ENCODE assay signal across 8 cellular contexts in the genomic region with DNA sequence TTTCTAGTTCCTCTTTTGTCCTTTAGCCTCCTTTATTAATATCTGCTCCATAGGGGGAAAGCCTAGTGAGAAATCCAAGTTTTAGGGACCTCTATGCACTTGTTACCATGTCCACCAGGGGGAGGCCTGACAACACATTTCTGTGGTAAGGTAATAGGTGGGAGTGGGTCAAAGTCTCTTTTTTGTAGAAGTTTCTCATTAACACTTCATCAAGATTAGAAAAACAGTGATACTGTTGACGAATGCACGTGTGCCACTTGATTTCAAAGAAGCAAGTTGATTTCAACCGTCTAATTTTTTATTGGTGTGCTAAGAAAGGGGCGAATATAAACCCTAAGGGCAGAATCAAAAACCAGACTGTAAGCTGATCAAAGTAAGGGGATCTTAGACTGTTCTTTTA. TPM values are rescaled to one million over a fixed set of nuclear protein-coding genes. Genes with fewer than 3 reads are reported as not detected.
DNase-seq lines count a peak whose midpoint lies in the region; ATAC-seq, FAIRE-seq and TF ChIP-seq lines count a peak whose summit lies in the region.

No MANE protein-coding gene starts in this region.

- H3K4me3 ChIP-seq in A549 (no peak overlapping the region), lower leg skin (ENCODE audit: low read depth, poor library complexity, severe bottlenecking) (no peak overlapping the region)

- POLR2A ChIA-PET in A549 (lab: Yijun Ruan, JAX): interaction anchor here (1.0 kb wide), 1 partner anchor 87 kb away, joined by 3 read pairs; no protein-coding TSS in a partner anchor

- FAIRE-seq in A549 (lab: Jason Lieb, UNC) (peak; percentile 18), GM12892 (lab: Jason Lieb, UNC) (peak; percentile 21)

- TF ChIP-seq CTCF in A549 (IDR thresholded peaks at IDR 0.05) (peak; percentile 88), lower leg skin (IDR thresholded peaks at IDR 0.05) (no peak)

- DNase-seq in A549 (ENCODE audit: low read depth in 1 of 2, low spot score in 1 of 2) (peak; percentile 62 to 68), GM12892 (ENCODE audit: insufficient read length) (peak; percentile 25), NCI-H1694 treated with DMSO at 0.1 percent for 48 hours (lab: John Stamatoyannopoulos, UW) (peak; percentile 54), dermis microvascular lymphatic vessel endothelial cell (ENCODE audit: low read depth in 2 of 2) (peak; percentile 47 to 68), lower leg skin (ENCODE audit: low spot score in 2 of 2) (peak; percentile 27 to 85)
- DNase-seq in activated CD4-positive, alpha-beta T cell treated with anti-CD3 and anti-CD28 coated beads for 1 hour: peak; percentile 23
- DNase-seq in stimulated activated CD8-positive, alpha-beta memory T cell treated with anti-CD3 and anti-CD28 coated beads, Interleukin-4, amount 100 ng/mL, for 24 hours (ENCODE audit: low read depth): peak; percentile 38

- H3K9me3 ChIP-seq in A549: no peaks in the 10 kb centered on the region

- CTCF ChIA-PET in A549 (lab: Yijun Ruan, JAX): interaction anchor here (0.6 to 6.2 kb wide), 45 partner anchors 8 to 1750 kb away, joined by 3 to 71 read pairs (median 4); a partner anchor contains a TSS

- WGBS in A549 (ENCODE audit: missing lambda C conversion rate): 33% methylated on average over 4 of the region's 4 CpGs
- 9 to 10% methylated on average over 4 of the region's 4 CpGs for WGBS in lower leg skin, 2 donors

- no peaks in the 10 kb centered on the region for H3K4me1 ChIP-seq in A549

- ATAC-seq in A549: peak; percentile 94 to 97
- peak; percentile 95 for ATAC-seq in HG02798 (IDR thresholded peaks at IDR 0.05; ENCODE audit: poor library complexity, unreplicated experiment)

- TF ChIP-seq RAD21 in A549 (conservative IDR thresholded peaks at IDR 0.05 in 1 of 2, IDR thresholded peaks at IDR 0.05 in 1 of 2): peak; percentile 89 to 90

- no peak overlapping the region for H3K27ac ChIP-seq in A549

- TF ChIP-seq EP300 in A549 (IDR thresholded peaks at IDR 0.05): no peak

- no peak overlapping the region for H3K4me2 ChIP-seq in A549

- intact Hi-C loops in lower leg skin (cut with DNase I; ENCODE audit: low total_unique reads): no loop called here

- TF ChIP-seq POLR2A in A549 (IDR thresholded peaks at IDR 0.05; ENCODE audit: low read length) (no peak), GM12892 (IDR thresholded peaks at IDR 0.05; ENCODE audit: low read depth, low read length) (no peak), lower leg skin (IDR thresholded peaks at IDR 0.05) (no peak)

TF ChIP-seq in A549, 52 proteins besides CTCF, POLR2A, EP300 and RAD21:
- TF ChIP-seq SMC3 (IDR thresholded peaks at IDR 0.05): peak; percentile 90
- no peak for TF ChIP-seq CEBPB (IDR thresholded peaks at IDR 0.05)

RNA-seq across cellular contexts. Expression of a gene that starts 30.6 kb away (rescaled TPM):
- polyA plus RNA-seq in A549 (2011; rRNA removed) (102 and 111 TPM in 2 replicates), A549 (2017; fragmentation: RNase III; extraction: RNeasy Plus Mini Kit Qiagen cat#74134 plus additional on column Dnase treatment) (43.5 to 48.6 TPM (median 48.1 TPM) in 3 replicates)
- 22.7 and 26.3 TPM in 2 replicates for polyA plus RNA-seq in A549 (2012; cell fraction: cytosol; rRNA removed)
- polyA plus RNA-seq in A549 (2012; cell fraction: nucleus; rRNA removed): 5.6 and 7.2 TPM in 2 replicates
- polyA minus RNA-seq in A549 (2011; rRNA and poly(A)+ RNA removed): 3.9 and 7.8 TPM in 2 replicates
- 47.6 TPM for polyA plus RNA-seq in GM12892 (2012; ENCODE audit: missing spikeins)
- total RNA-seq in dermis microvascular lymphatic vessel endothelial cell (20.3 and 26.0 TPM in 2 replicates), lower leg skin (10 to 100 TPM; 10.5 to 42.1 (median 13.1) TPM)

RNA-seq across cellular contexts. Expression of a gene that starts 31.9 kb away (rescaled TPM):
- 3.7 and 5.6 TPM in 2 replicates for polyA plus RNA-seq in A549 (2011; rRNA removed)
- 0.59 and 0.74 TPM in 2 replicates for polyA plus RNA-seq in A549 (2012; cell fraction: cytosol; rRNA removed)
- polyA plus RNA-seq in A549 (2012; cell fraction: nucleus; rRNA removed): 0.37 and 0.65 TPM in 2 replicates
- 2.9 to 3.2 TPM (median 3.0 TPM) in 3 replicates for polyA plus RNA-seq in A549 (2017; fragmentation: RNase III; extraction: RNeasy Plus Mini Kit Qiagen cat#74134 plus additional on column Dnase treatment)
- 2.1 and 2.7 TPM in 2 replicates for polyA minus RNA-seq in A549 (2011; rRNA and poly(A)+ RNA removed)
- polyA plus RNA-seq in GM12892 (2012; ENCODE audit: missing spikeins): 5.6 TPM
- total RNA-seq in dermis microvascular lymphatic vessel endothelial cell: 5.6 and 6.0 TPM in 2 replicates
- total RNA-seq in lower leg skin: 10 to 100 TPM in 2 of 4 donors, 1 to 10 TPM in 2; 8.8 to 13.4 (median 11.0) TPM

RNA-seq across cellular contexts. Expression of a gene that starts 35.2 kb away (rescaled TPM):
- polyA plus RNA-seq in A549 (2011; rRNA removed): 35.1 and 40.5 TPM in 2 replicates
- 9.2 and 10.8 TPM in 2 replicates for polyA plus RNA-seq in A549 (2012; cell fraction: cytosol; rRNA removed)
- 5.5 and 6.3 TPM in 2 replicates for polyA plus RNA-seq in A549 (2012; cell fraction: nucleus; rRNA removed)
- polyA plus RNA-seq in A549 (2017; fragmentation: RNase III; extraction: RNeasy Plus Mini Kit Qiagen cat#74134 plus additional on column Dnase treatment): 16.7 to 18.1 TPM (median 17.9 TPM) in 3 replicates
- 6.1 and 6.3 TPM in 2 replicates for polyA minus RNA-seq in A549 (2011; rRNA and poly(A)+ RNA removed)
- polyA plus RNA-seq in GM12892 (2012; ENCODE audit: missing spikeins): 13.1 TPM
- total RNA-seq in dermis microvascular lymphatic vessel endothelial cell: 5.9 and 7.8 TPM in 2 replicates
- total RNA-seq in lower leg skin: 1 to 10 TPM; 4.7 to 7.7 (median 6.3) TPM
